Comparison of ENCODE assay signal across 19 cellular contexts in genomic region chr3:114080201-114080600, GRCh38. TPM values are rescaled to one million over a fixed set of nuclear protein-coding genes. Genes with fewer than 3 reads are reported as not detected.
A peak's percentile ranks its signal among the peaks of the same experiment; 100 is the strongest.
DNase-seq lines count a peak whose midpoint lies in the region; ATAC-seq and TF ChIP-seq lines count a peak whose summit lies in the region.
"Had no signal": no experiment of that assay in that cellular context is flagged by ENCODE, and none has a peak within 500 bp of the region (broad histone marks: within the 10 kb centered on the region; RNA-seq: fewer than 3 reads in every experiment).

No MANE protein-coding gene starts in this region.

- H3K9me3 Mint-ChIP-seq in activated T-helper 17 cell treated with anti-CD3 and anti-CD28 coated beads, Interleukin-2, amount 50 U/mL, for 72 hours, result no peaks in the 10 kb centered on the region
- H3K9me3 Mint-ChIP-seq: H9 had no signal

- H3K4me3 ChIP-seq in right cardiac atrium (ENCODE audit: low read length), result peak overlapping the region; percentile 10
- peak overlapping the region in 3 of 10 donors; percentile 0 to 24 (median 13) for H3K4me3 ChIP-seq in heart right ventricle
- no peak overlapping the region for H3K4me3 ChIP-seq in fibroblast of lung (replicated peaks in 1 of 4; ENCODE audit: control extremely low read depth in 1 of 4, insufficient read depth in 1 of 4, low read depth in 3 of 4, low read length in 4 of 4)
- no peak overlapping the region for H3K4me3 ChIP-seq in thoracic aorta
- H3K4me3 ChIP-seq: Peyer's patch had no signal

- peaks cover 100% of the 10 kb centered on the region for H3K36me3 Mint-ChIP-seq in activated T-helper 17 cell treated with anti-CD3 and anti-CD28 coated beads, Interleukin-2, amount 50 U/mL, for 72 hours (ENCODE audit: low read depth)

- no peak for DNase-seq in right cardiac atrium
- no peak for DNase-seq in heart right ventricle
- DNase-seq in fibroblast of lung (ENCODE audit: low read depth in 2 of 2), result no peak
- no peak for DNase-seq in thoracic aorta (ENCODE audit: low spot score)
- DNase-seq in DMS79 treated with DMSO at 0.1 percent for 48 hours (lab: John Stamatoyannopoulos, UW), result no peak
- no peak for DNase-seq in NCI-H748 (lab: John Stamatoyannopoulos, UW; ENCODE audit: unreplicated experiment)
- DNase-seq: C1 segment of cervical spinal cord; DND-41; H9; KBM-7; NCI-H1105; NCI-H2081; NCI-H2171 treated with DMSO at 0.1 percent for 48 hours; NCI-H446 treated with DMSO at 0.1 percent for 48 hours; NCI-H69; NK-92 treated with Interleukin-12 subunit alpha and Interleukin-12 subunit beta, amount 100 ng/mL, for 24 hours; Peyer's patch had no signal

- no peaks in the 10 kb centered on the region for H3K4me1 Mint-ChIP-seq in activated T-helper 17 cell treated with anti-CD3 and anti-CD28 coated beads, Interleukin-2, amount 50 U/mL, for 72 hours
- H3K4me1 Mint-ChIP-seq: H9 had no signal

- H4K20me1 ChIP-seq in fibroblast of lung (ENCODE audit: control insufficient read depth, extremely low read depth, insufficient read depth, low read length), result no peaks in the 10 kb centered on the region

- H3K79me2 ChIP-seq in fibroblast of lung (ENCODE audit: control insufficient read depth, insufficient read depth, low read length), result no peaks in the 10 kb centered on the region

- H3K4me1 ChIP-seq in right cardiac atrium (ENCODE audit: control insufficient read depth, insufficient read depth, low read length) (no peaks in the 10 kb centered on the region), heart right ventricle (peaks cover 0 to 5% (median 0%) of the 10 kb centered on the region in 9 donors), fibroblast of lung (ENCODE audit: control insufficient read depth, extremely low read depth, insufficient read depth, low read length) (peaks cover 3% of the 10 kb centered on the region), thoracic aorta (ENCODE audit: control insufficient read depth in 1 of 2, low read depth in 2 of 2) (peaks cover 15 to 28% of the 10 kb centered on the region in 2 donors)
- H3K4me1 ChIP-seq: Peyer's patch had no signal

- TF ChIP-seq CTCF in heart right ventricle (IDR thresholded peaks at IDR 0.05) (no peak), fibroblast of lung (conservative IDR thresholded peaks at IDR 0.05 in 1 of 2, IDR thresholded peaks at IDR 0.05 in 1 of 2; ENCODE audit: low read depth in 1 of 2, low read length in 2 of 2) (no peak), thoracic aorta (IDR thresholded peaks at IDR 0.05) (no peak)

- H3K36me3 ChIP-seq in heart right ventricle (peaks cover 0 to 98% (median 36%) of the 10 kb centered on the region in 9 donors), fibroblast of lung (ENCODE audit: control insufficient read depth, insufficient read depth, low read length) (peaks cover 4% of the 10 kb centered on the region), thoracic aorta (peaks cover 11% of the 10 kb centered on the region)

- H2AFZ ChIP-seq in fibroblast of lung (ENCODE audit: low read length), result no peak overlapping the region

- intact Hi-C loops in right cardiac atrium (cut with DNase I) (no loop called here), heart right ventricle (cut with DNase I) (no loop called here)

- H3K27me3 Mint-ChIP-seq in activated T-helper 17 cell treated with anti-CD3 and anti-CD28 coated beads, Interleukin-2, amount 50 U/mL, for 72 hours, result no peaks in the 10 kb centered on the region

- no peak overlapping the region for H3K9ac ChIP-seq in fibroblast of lung (ENCODE audit: insufficient read depth, low read length)

- no peaks in the 10 kb centered on the region for H3K27me3 ChIP-seq in right cardiac atrium (ENCODE audit: control insufficient read depth, insufficient read depth)
- H3K27me3 ChIP-seq in heart right ventricle, result no peaks in the 10 kb centered on the region
- no peaks in the 10 kb centered on the region for H3K27me3 ChIP-seq in fibroblast of lung (ENCODE audit: control insufficient read depth, insufficient read depth, low read length)
- no peaks in the 10 kb centered on the region for H3K27me3 ChIP-seq in thoracic aorta (replicated peaks; ENCODE audit: insufficient read depth)
- H3K27me3 ChIP-seq: Peyer's patch had no signal

- H3K9me3 ChIP-seq in right cardiac atrium (ENCODE audit: control insufficient read depth, low read length) (no peaks in the 10 kb centered on the region), heart right ventricle (no peaks in the 10 kb centered on the region), fibroblast of lung (ENCODE audit: control insufficient read depth, insufficient read depth, low read depth, low read length) (no peaks in the 10 kb centered on the region), thoracic aorta (no peaks in the 10 kb centered on the region)
- H3K9me3 ChIP-seq: Peyer's patch had no signal

- H3K27ac ChIP-seq in right cardiac atrium (ENCODE audit: low read length), result no peak overlapping the region
- peak overlapping the region in 5 of 10 donors; percentile 1 to 56 (median 14) for H3K27ac ChIP-seq in heart right ventricle
- H3K27ac ChIP-seq in fibroblast of lung (ENCODE audit: insufficient read depth, low read length), result no peak overlapping the region
- peak overlapping the region; percentile 6 to 67 for H3K27ac ChIP-seq in thoracic aorta
- H3K27ac ChIP-seq: Peyer's patch had no signal

- H3K4me2 ChIP-seq in fibroblast of lung (ENCODE audit: extremely low read depth, insufficient read depth, low read length), result peak overlapping the region; percentile 4

- ATAC-seq in right cardiac atrium, result no peak
- ATAC-seq in heart right ventricle, result no peak
- ATAC-seq in activated T-helper 17 cell treated with anti-CD3 and anti-CD28 coated beads, Interleukin-2, amount 50 U/mL, for 72 hours (replicated peaks), result no peak
- ATAC-seq in thoracic aorta (ENCODE audit: insufficient number of reproducible peaks, low FRiP score, low read depth), result no peak
- no peak for ATAC-seq in HG03159 (IDR thresholded peaks at IDR 0.05; ENCODE audit: unreplicated experiment)

- H3K27ac Mint-ChIP-seq in activated T-helper 17 cell treated with anti-CD3 and anti-CD28 coated beads, Interleukin-2, amount 50 U/mL, for 72 hours, result peak overlapping the region; percentile 2
- H3K27ac Mint-ChIP-seq: H9 had no signal

- no peak overlapping the region for H3K4me3 Mint-ChIP-seq in activated T-helper 17 cell treated with anti-CD3 and anti-CD28 coated beads, Interleukin-2, amount 50 U/mL, for 72 hours
- H3K4me3 Mint-ChIP-seq: H9 had no signal

RNA-seq across cellular contexts. Expression of gene QTRT2, which starts 23.7 kb away (rescaled TPM):
- total RNA-seq in right cardiac atrium (1 to 10 TPM; 7.0 to 9.4 (median 7.4) TPM), heart right ventricle (1 to 10 TPM; 3.6 to 9.7 (median 5.2) TPM), fibroblast of lung (13.5 and 13.6 TPM in 2 replicates), thoracic aorta (10 to 100 TPM; 21.4 to 48.5 TPM)
- polyA plus RNA-seq in right cardiac atrium (3.4 TPM), heart right ventricle (1 to 10 TPM; 3.4 to 4.2 TPM), fibroblast of lung (8.8 and 11.6 TPM in 2 replicates)
- total RNA-seq in activated T-helper 17 cell treated with anti-CD3 and anti-CD28 coated beads, Interleukin-2, amount 50 U/mL, for 72 hours, result 10 to 100 TPM; 25.1 to 45.5 TPM
- 7.1 and 8.9 TPM in 2 replicates for polyA plus RNA-seq in fibroblast of lung (2012)
- 8.4 and 15.7 TPM in 2 replicates for polyA minus RNA-seq in fibroblast of lung (ENCODE audit: low replicate concordance)

RNA-seq across cellular contexts. Expression of gene CCDC191, which starts 23.9 kb away (rescaled TPM):
- 1 to 10 TPM; 1.8 to 3.1 (median 2.3) TPM for total RNA-seq in right cardiac atrium
- 1.4 TPM for polyA plus RNA-seq in right cardiac atrium
- 1 to 10 TPM in 8 of 10 donors, under 1 TPM in 2; 0.68 to 3.6 (median 1.8) TPM for total RNA-seq in heart right ventricle
- polyA plus RNA-seq in heart right ventricle, result 1 to 10 TPM in 1 of 2 donors, under 1 TPM in 1; 0.51 to 2.2 TPM
- total RNA-seq in activated T-helper 17 cell treated with anti-CD3 and anti-CD28 coated beads, Interleukin-2, amount 50 U/mL, for 72 hours, result 1 to 10 TPM; 1.4 to 2.3 TPM
- 1.8 and 3.3 TPM in 2 replicates for total RNA-seq in fibroblast of lung
- 0.77 and 1.7 TPM in 2 replicates for polyA plus RNA-seq in fibroblast of lung
- polyA plus RNA-seq in fibroblast of lung (2012), result 0.69 and 1.4 TPM in 2 replicates
- 0.41 TPM in 1 of 2 replicates, not detected in the other for polyA minus RNA-seq in fibroblast of lung (ENCODE audit: low replicate concordance)
- total RNA-seq in thoracic aorta, result 1 to 10 TPM; 2.3 to 3.4 TPM

Comparison
In these comparisons a context has a peak if more than half of its experiments do, and no peak if none do; other contexts are left out.
1. H3K27ac ChIP-seq: peak in thoracic aorta (2 of 2); none in right cardiac atrium (single experiment) and fibroblast of lung (single experiment).